In genomic region chr22:25404923-25405853, GRCh38 we compare ENCODE assay signal across 8 cellular contexts.
DNase-seq lines count a peak whose midpoint lies in the region; ATAC-seq and TF ChIP-seq lines count a peak whose summit lies in the region.

No MANE protein-coding gene starts in this region.

- no peak overlapping the region for H3K27ac ChIP-seq in endodermal cell (ENCODE audit: low read depth, low read length)

- H3K27me3 Mint-ChIP-seq in endodermal cell (ENCODE audit: insufficient read depth) = peaks cover 9% of the 10 kb centered on the region

- no peak for TF ChIP-seq CTCF in endodermal cell (conservative IDR thresholded peaks at IDR 0.05)

- H3K9ac ChIP-seq in endodermal cell (ENCODE audit: extremely low read depth, low read length, poor library complexity, severe bottlenecking) = peak overlapping the region; percentile 54

- H3K9me3 Mint-ChIP-seq in endodermal cell = no peaks in the 10 kb centered on the region

- H3K4me3 ChIP-seq in endodermal cell (ENCODE audit: low read length) = peak overlapping the region; percentile 90

- no peaks in the 10 kb centered on the region for H3K36me3 ChIP-seq in endodermal cell (ENCODE audit: control insufficient read depth, insufficient read depth, low read length)

- H3K36me3 Mint-ChIP-seq in endodermal cell (ENCODE audit: low read depth) = no peaks in the 10 kb centered on the region

- H3K4me1 Mint-ChIP-seq in endodermal cell = peaks cover 19% of the 10 kb centered on the region

- no peaks in the 10 kb centered on the region for H3K4me1 ChIP-seq in endodermal cell (ENCODE audit: control insufficient read depth, insufficient read depth, low read length)

- 1 to 2% methylated on average over 29 to 118 of the region's 118 CpGs for WGBS in endodermal cell (ENCODE audit: insufficient coverage in 1 of 2, insufficient read length in 1 of 2), 2 experiments

- no peaks in the 10 kb centered on the region for H3K27me3 ChIP-seq in endodermal cell (ENCODE audit: control insufficient read depth, insufficient read depth, low read length, poor library complexity, severe bottlenecking)

- peak; percentile 64 for DNase-seq in Caki2 (ENCODE audit: low read depth)
- DNase-seq in NCI-H226 = peak; percentile 37
- DNase-seq in activated CD8-positive, alpha-beta memory T cell treated with anti-CD3 and anti-CD28 coated beads, Interleukin-2, amount 50 U/mL, for 24 hours (ENCODE audit: extremely low read depth) = peak; percentile 17
- peak; percentile 71 for DNase-seq in endodermal cell
- DNase-seq in midbrain (lab: John Stamatoyannopoulos, UW) = peak; percentile 60
- DNase-seq in stimulated activated CD8-positive, alpha-beta memory T cell treated with anti-CD3 and anti-CD28 coated beads, Interleukin-15, amount 100 ng/mL, for 48 hours (ENCODE audit: low read depth in 2 of 2) = peak; percentile 55 to 56
- no peak for DNase-seq in mesenteric fat pad (ENCODE audit: low spot score)

- in situ Hi-C loops in Caki2 (cut with HindIII; ENCODE audit: low pct_unique_long_range_greater_than_20kb, low sequenced_read_pairs) = no loop called here

- H3K4me3 Mint-ChIP-seq in endodermal cell = peak overlapping the region; percentile 75

- ATAC-seq in GM21529 (IDR thresholded peaks at IDR 0.05; ENCODE audit: unreplicated experiment) = peak; percentile 56

- no peak overlapping the region for H3K27ac Mint-ChIP-seq in endodermal cell

- no peaks in the 10 kb centered on the region for H3K9me3 ChIP-seq in endodermal cell (ENCODE audit: control insufficient read depth, low read length)
